Comparison of ENCODE assay signal across 9 cellular contexts in the genomic region with DNA sequence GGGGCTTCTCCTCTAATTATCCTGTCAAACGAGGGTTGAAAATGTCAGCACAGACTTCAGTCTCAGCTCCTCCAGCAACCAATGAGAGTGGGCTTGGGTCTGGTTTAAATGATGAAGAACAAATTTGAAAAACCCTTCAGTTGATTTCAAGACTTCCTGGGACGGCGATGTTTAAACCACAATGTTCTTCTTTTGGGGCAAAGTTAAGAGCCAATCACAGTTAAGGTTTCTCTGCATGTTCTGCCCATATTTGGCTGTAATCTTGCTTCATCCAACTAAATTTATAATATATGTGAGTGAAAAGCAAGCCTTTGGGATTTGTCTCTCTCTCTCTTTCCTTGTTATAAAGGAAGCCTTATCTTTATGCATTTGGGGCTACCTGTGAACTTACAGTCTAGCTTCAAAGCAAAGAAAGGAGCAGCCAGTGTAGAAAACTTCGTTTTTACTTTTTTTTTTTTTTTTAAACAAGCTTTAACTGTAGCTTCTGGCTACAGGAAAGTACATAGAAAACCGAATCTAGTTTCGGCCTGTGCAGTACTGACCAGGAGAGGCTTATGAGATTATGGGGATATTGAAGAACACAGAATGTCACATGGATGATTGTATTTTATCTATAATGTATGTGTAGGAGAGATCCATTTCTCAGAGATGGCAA.
DNase-seq lines count a peak whose midpoint lies in the region; TF ChIP-seq lines count a peak whose summit lies in the region.
"Had no signal": no experiment of that assay in that cellular context is flagged by ENCODE, and none has a peak within 500 bp of the region (broad histone marks: within the 10 kb centered on the region; RNA-seq: fewer than 3 reads in every experiment).

No MANE protein-coding gene starts in this region.

- no peaks in the 10 kb centered on the region for H3K27me3 ChIP-seq in muscle layer of duodenum (ENCODE audit: low read depth, low read length)

- H3K36me3 ChIP-seq in muscle layer of duodenum (ENCODE audit: control insufficient read depth in 1 of 2, insufficient read depth in 2 of 2, low read length in 2 of 2): no peaks in the 10 kb centered on the region

- peaks cover 35% of the 10 kb centered on the region for H3K9me3 Mint-ChIP-seq in nephron progenitor cell
- H3K9me3 Mint-ChIP-seq: HFFc6 had no signal

- H3K27ac Mint-ChIP-seq in nephron progenitor cell: no peak overlapping the region
- H3K27ac Mint-ChIP-seq: HFFc6 had no signal

- H3K36me3 Mint-ChIP-seq in nephron progenitor cell (ENCODE audit: low read depth): no peaks in the 10 kb centered on the region

- H3K4me3 Mint-ChIP-seq in nephron progenitor cell: no peak overlapping the region
- H3K4me3 Mint-ChIP-seq: HFFc6 had no signal

- H3K4me1 ChIP-seq in muscle layer of duodenum (ENCODE audit: control insufficient read depth in 1 of 2, insufficient read depth in 2 of 2, low read length in 2 of 2): peaks cover 0 to 2% of the 10 kb centered on the region in 2 donors

- peaks cover 23% of the 10 kb centered on the region for H3K4me1 Mint-ChIP-seq in nephron progenitor cell

- H3K27ac ChIP-seq in muscle layer of duodenum (ENCODE audit: low read length): peak overlapping the region; percentile 61

- H3K27me3 Mint-ChIP-seq in nephron progenitor cell (ENCODE audit: low read depth, poor library complexity): no peaks in the 10 kb centered on the region

- peak overlapping the region in 1 of 2 donors; percentile 16 for H3K4me3 ChIP-seq in muscle layer of duodenum (ENCODE audit: low read depth in 1 of 2, low read length in 2 of 2)

- DNase-seq in Ammon's horn (ENCODE audit: low spot score) (peak; percentile 13), KG1 (lab: John Stamatoyannopoulos, UW) (peak; percentile 32), amniotic epithelial cell (ENCODE audit: low read depth) (peak; percentile 52), kidney tubule cell (ENCODE audit: low spot score) (no peak), nephron progenitor cell (no peak), anterior cingulate cortex (lab: John Stamatoyannopoulos, UW) (no peak), COR-L47 (lab: John Stamatoyannopoulos, UW) (no peak)
- DNase-seq: HFFc6 had no signal

- no peaks in the 10 kb centered on the region for H3K9me3 ChIP-seq in muscle layer of duodenum (ENCODE audit: control insufficient read depth in 1 of 2, low read length in 2 of 2)

- TF ChIP-seq CTCF in nephron progenitor cell (IDR thresholded peaks at IDR 0.05): no peak

Comparison
In these comparisons a context has a peak if more than half of its experiments do, and no peak if none do; other contexts are left out.
1. DNase-seq: peak in Ammon's horn (single experiment), KG1 (single experiment) and amniotic epithelial cell (single experiment); none in kidney tubule cell (single experiment), nephron progenitor cell (single experiment), anterior cingulate cortex (0 of 58) and COR-L47 (single experiment).